In the genomic region with DNA sequence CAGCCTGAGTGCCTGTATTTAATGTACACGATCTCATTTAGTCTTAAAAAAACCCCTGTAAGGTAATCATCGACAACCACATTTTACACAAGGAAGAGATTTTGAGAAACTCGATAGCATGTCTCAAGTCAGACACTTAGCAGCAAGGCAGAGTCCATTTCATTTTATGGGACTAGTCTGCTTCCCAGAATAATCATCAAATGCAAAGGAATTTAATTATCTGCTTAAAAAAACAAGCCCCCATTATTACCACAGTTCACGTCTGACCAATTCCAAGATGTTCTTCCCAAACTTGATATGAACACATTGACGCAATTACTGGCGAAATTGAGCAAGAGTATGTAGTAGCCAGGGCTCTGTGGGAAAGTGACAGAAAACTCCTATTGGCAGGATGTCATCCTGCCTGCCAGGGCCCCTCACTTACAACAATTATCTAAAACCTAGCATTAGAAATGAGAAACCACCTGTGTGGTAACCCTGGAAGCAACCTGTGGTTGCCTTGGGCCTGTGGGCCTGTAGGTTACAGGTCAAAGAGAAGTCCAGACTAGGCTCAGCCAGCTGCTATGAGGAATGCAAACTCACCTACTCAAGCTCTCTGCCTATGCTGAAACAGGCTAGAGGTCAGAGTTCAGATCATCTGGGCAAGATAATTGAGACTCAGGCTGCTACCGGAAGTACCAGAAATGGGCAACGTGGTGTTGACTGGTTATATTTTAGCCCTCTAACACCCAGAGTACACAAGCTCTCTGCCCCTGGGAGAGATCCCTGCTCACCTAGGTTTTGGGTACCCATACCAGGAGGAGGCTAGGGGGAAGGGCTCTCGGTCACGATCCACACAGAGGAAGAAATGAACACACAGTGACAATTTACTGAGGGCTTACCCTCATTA, we compare ENCODE assay signal across 9 cellular contexts. TPM values are rescaled to one million over a fixed set of nuclear protein-coding genes. Genes with fewer than 3 reads are reported as not detected.
A peak's percentile ranks its signal among the peaks of the same experiment; 100 is the strongest.
DNase-seq lines count a peak whose midpoint lies in the region; ATAC-seq, FAIRE-seq and TF ChIP-seq lines count a peak whose summit lies in the region.
"Had no signal": no experiment of that assay in that cellular context is flagged by ENCODE, and none has a peak within 500 bp of the region (broad histone marks: within the 10 kb centered on the region; RNA-seq: fewer than 3 reads in every experiment).

No MANE protein-coding gene starts in this region.

- H3K4me2 ChIP-seq in keratinocyte (ENCODE audit: control insufficient read depth, extremely low read depth, insufficient read depth, low read depth, low read length), result peak overlapping the region; percentile 99

- DNase-seq in DMS 273 (lab: John Stamatoyannopoulos, UW; ENCODE audit: unreplicated experiment), result peak; percentile 47
- DNase-seq in DMS 273 treated with DMSO at 0.1 percent for 48 hours (lab: John Stamatoyannopoulos, UW), result no peak
- DNase-seq in NOMO-1 treated with DMSO at 0.1 percent for 48 hours (lab: John Stamatoyannopoulos, UW; ENCODE audit: unreplicated experiment), result peak; percentile 69
- DNase-seq in astrocyte of the cerebellum (ENCODE audit: low read depth), result peak; percentile 44
- DNase-seq in keratinocyte (ENCODE audit: low read depth, low spot score), result no peak
- no peak for DNase-seq in stimulated activated naive CD8-positive, alpha-beta T cell treated with anti-CD3 and anti-CD28 coated beads, Interleukin-15, Interleukin-2, amounts not matched to agents 100 U/mL and 50 U/mL, for 24 hours
- no peak for DNase-seq in DMS79 treated with DMSO at 0.1 percent for 48 hours (lab: John Stamatoyannopoulos, UW)

- no peak for FAIRE-seq in keratinocyte (lab: Jason Lieb, UNC)
- FAIRE-seq: A204.1 had no signal

- peak overlapping the region; percentile 98 for H3K27ac ChIP-seq in keratinocyte (ENCODE audit: control insufficient read depth, insufficient read depth, low read length)

- no peaks in the 10 kb centered on the region for H3K27me3 ChIP-seq in keratinocyte (ENCODE audit: control insufficient read depth, extremely low read depth, insufficient read depth, low read length)

- no peaks in the 10 kb centered on the region for H3K36me3 ChIP-seq in keratinocyte (ENCODE audit: control insufficient read depth in 2 of 2, extremely low read depth in 1 of 2, insufficient read depth in 2 of 2, low read length in 2 of 2)

- H3K9me3 ChIP-seq in keratinocyte (ENCODE audit: control insufficient read depth, low read depth, low read length), result no peaks in the 10 kb centered on the region

- in situ Hi-C loops in astrocyte of the cerebellum (cut with HindIII; ENCODE audit: low sequenced_read_pairs), result no loop called here

- peaks cover 54% of the 10 kb centered on the region for H3K79me2 ChIP-seq in keratinocyte (ENCODE audit: control insufficient read depth, insufficient read depth, low read length)

- no peaks in the 10 kb centered on the region for H3K9me1 ChIP-seq in keratinocyte (ENCODE audit: control insufficient read depth, extremely low read depth, insufficient read depth, low read length)

- peak overlapping the region; percentile 95 for H3K4me3 ChIP-seq in astrocyte of the cerebellum (ENCODE audit: low read depth, low read length)
- peak overlapping the region; percentile 71 to 95 (median 83) for H3K4me3 ChIP-seq in keratinocyte (ENCODE audit: control insufficient read depth in 2 of 3, extremely low read depth in 1 of 3, insufficient read depth in 2 of 3, low read depth in 1 of 3, low read length in 3 of 3)

- H3K4me1 ChIP-seq in keratinocyte (ENCODE audit: control insufficient read depth, extremely low read depth, insufficient read depth, low read length), result peaks cover 51% of the 10 kb centered on the region

- H4K20me1 ChIP-seq in keratinocyte (ENCODE audit: control insufficient read depth, extremely low read depth, insufficient read depth, low read length), result no peaks in the 10 kb centered on the region

- ATAC-seq in GM21786 (IDR thresholded peaks at IDR 0.05; ENCODE audit: unreplicated experiment), result peak; percentile 29
- ATAC-seq in stimulated activated naive CD8-positive, alpha-beta T cell treated with anti-CD3 and anti-CD28 coated beads, Interleukin-15, Interleukin-2, amounts not matched to agents 100 U/mL and 50 U/mL, for 24 hours, result peak; percentile 5

- dilution Hi-C loops in keratinocyte (cut with MboI; ENCODE audit: extremely low pct_ligation_motif_present, low sequenced_read_pairs), result no loop called here

- peak overlapping the region; percentile 97 for H3K9ac ChIP-seq in keratinocyte (ENCODE audit: control insufficient read depth, extremely low read depth, insufficient read depth, low read length)

- TF ChIP-seq CTCF in astrocyte of the cerebellum (IDR thresholded peaks at IDR 0.05; ENCODE audit: low read depth, low read length, missing control alignments), result no peak
- TF ChIP-seq CTCF in keratinocyte (optimal IDR thresholded peaks at IDR 0.05 in 1 of 3, IDR thresholded peaks at IDR 0.05 in 1 of 3, conservative IDR thresholded peaks at IDR 0.05 in 1 of 3; ENCODE audit: extremely low read depth in 1 of 3, insufficient read depth in 2 of 3, low read length in 3 of 3), result no peak

- H2AFZ ChIP-seq in keratinocyte (ENCODE audit: control insufficient read depth, low read length), result no peak overlapping the region

RNA-seq across cellular contexts. Expression of a gene that starts 1.6 kb away (rescaled TPM):
- 54.3 to 82.9 TPM (median 55.1 TPM) in 3 replicates for polyA plus RNA-seq in keratinocyte
- 9.5 TPM for polyA plus RNA-seq in keratinocyte (2011; ENCODE audit: low read depth)
- polyA plus RNA-seq in keratinocyte (2011; cell fraction: cytosol; rRNA removed), result 57.6 and 65.9 TPM in 2 replicates
- polyA plus RNA-seq in keratinocyte (2011; cell fraction: nucleus; rRNA removed), result 114 and 120 TPM in 2 replicates
- 60.2 and 84.0 TPM in 2 replicates for polyA plus RNA-seq in keratinocyte (2012; ENCODE audit: low replicate concordance)
- 112 to 184 TPM (median 118 TPM) in 3 replicates for polyA minus RNA-seq in keratinocyte
- polyA minus RNA-seq in keratinocyte (2011; cell fraction: cytosol; rRNA and poly(A)+ RNA removed), result 89.8 TPM
- 109 and 160 TPM in 2 replicates for polyA minus RNA-seq in keratinocyte (2011; cell fraction: nucleus; rRNA and poly(A)+ RNA removed)

Comparison
In these comparisons a context has a peak if more than half of its experiments do, and no peak if none do; other contexts are left out.
1. DNase-seq: peak in DMS 273 (single experiment), NOMO-1 treated with DMSO at 0.1 percent for 48 hours (single experiment) and astrocyte of the cerebellum (single experiment); none in DMS 273 treated with DMSO at 0.1 percent for 48 hours (single experiment), keratinocyte (single experiment), stimulated activated naive CD8-positive, alpha-beta T cell treated with anti-CD3 and anti-CD28 coated beads, Interleukin-15, Interleukin-2, amounts not matched to agents 100 U/mL and 50 U/mL, for 24 hours (single experiment) and DMS79 treated with DMSO at 0.1 percent for 48 hours (single experiment).